ENCODE assay signal across 1 cellular context in genomic region chr20:45857114-45857835, GRCh38.
A peak's percentile ranks its signal among the peaks of the same experiment; 100 is the strongest.
TF ChIP-seq lines count a peak whose summit lies in the region.

Gene ACOT8, minus strand, starts transcription at chr20:45857392. Its CDS starts 77 bp downstream, at chr20:45857315.
Gene ZSWIM3, plus strand, starts transcription at chr20:45857614. Its CDS starts 212 bp downstream, at chr20:45857826.

TF ChIP-seq in A549, 52 proteins besides CTCF, POLR2A, EP300 and RAD21 (continued from another document):
- TF ChIP-seq, protein P1, sequence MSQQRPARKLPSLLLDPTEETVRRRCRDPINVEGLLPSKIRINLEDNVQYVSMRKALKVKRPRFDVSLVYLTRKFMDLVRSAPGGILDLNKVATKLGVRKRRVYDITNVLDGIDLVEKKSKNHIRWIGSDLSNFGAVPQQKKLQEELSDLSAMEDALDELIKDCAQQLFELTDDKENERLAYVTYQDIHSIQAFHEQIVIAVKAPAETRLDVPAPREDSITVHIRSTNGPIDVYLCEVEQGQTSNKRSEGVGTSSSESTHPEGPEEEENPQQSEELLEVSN (IDR thresholded peaks at IDR 0.05; ENCODE audit: borderline replicate concordance, low read depth), result no peak
- TF ChIP-seq CHD2 (IDR thresholded peaks at IDR 0.05; ENCODE audit: low read length, partially characterized antibody) (peak; percentile 53), RNF2 (IDR thresholded peaks at IDR 0.05; ENCODE audit: borderline replicate concordance, low read depth) (no peak), HOXB5 (CRISPR knock-in tag; IDR thresholded peaks at IDR 0.05) (no peak), HOXA7 (CRISPR knock-in tag; IDR thresholded peaks at IDR 0.05) (no peak), JUNB (IDR thresholded peaks at IDR 0.05) (no peak), HDAC2 (IDR thresholded peaks at IDR 0.05) (no peak), FOSB (CRISPR knock-in tag; IDR thresholded peaks at IDR 0.05) (no peak), CBX2 (IDR thresholded peaks at IDR 0.05; ENCODE audit: borderline replicate concordance, low read depth) (no peak), FOXS1 (CRISPR knock-in tag; IDR thresholded peaks at IDR 0.05) (no peak), RFX5 (IDR thresholded peaks at IDR 0.05) (peak; percentile 19; the same call in 1 of the 2 replicates), PBX3 (IDR thresholded peaks at IDR 0.05) (peak; percentile 100), NPAS2 (CRISPR knock-in tag; IDR thresholded peaks at IDR 0.05; ENCODE audit: borderline replicate concordance) (no peak), MAX (IDR thresholded peaks at IDR 0.05) (peak; percentile 50; the same call in 1 of the 2 replicates), FOSL2 (IDR thresholded peaks at IDR 0.05) (no peak), FOSL2 (CRISPR knock-in tag; IDR thresholded peaks at IDR 0.05) (no peak), BHLHE40 (IDR thresholded peaks at IDR 0.05; ENCODE audit: low read depth, low read length) (no peak), EHMT2 (IDR thresholded peaks at IDR 0.05; ENCODE audit: low read depth) (no peak), SMC3 (IDR thresholded peaks at IDR 0.05) (no peak), CBX8 (IDR thresholded peaks at IDR 0.05) (no peak), HEYL (CRISPR knock-in tag; IDR thresholded peaks at IDR 0.05) (no peak), RCOR1 (IDR thresholded peaks at IDR 0.05; ENCODE audit: low read depth, low read length) (no peak), POLR2AphosphoS2 (conservative IDR thresholded peaks at IDR 0.05; ENCODE audit: low read length) (no peak), BCL3 (IDR thresholded peaks at IDR 0.05) (no peak; the same call in 2 of the 3 replicates), NFE2L2 (conservative IDR thresholded peaks at IDR 0.05; ENCODE audit: low read length) (no peak), GATA3 (IDR thresholded peaks at IDR 0.05; ENCODE audit: borderline replicate concordance) (no peak), CEBPB (IDR thresholded peaks at IDR 0.05) (no peak), MYC (IDR thresholded peaks at IDR 0.05; ENCODE audit: borderline replicate concordance, low read length) (no peak), NR3C1 (IDR thresholded peaks at IDR 0.05) (no peak), MAFK (IDR thresholded peaks at IDR 0.05; ENCODE audit: partially characterized antibody) (peak; percentile 15), ESRRA (IDR thresholded peaks at IDR 0.05; ENCODE audit: borderline replicate concordance, low read length) (no peak), CHD4 (IDR thresholded peaks at IDR 0.05; ENCODE audit: borderline replicate concordance) (no peak), JUN (IDR thresholded peaks at IDR 0.05) (peak; percentile 8 to 42; a peak in 1 of 5 replicates), ZC3H11A (IDR thresholded peaks at IDR 0.05) (no peak), TP53 (CRISPR knock-in tag; IDR thresholded peaks at IDR 0.05) (no peak), ELK1 (IDR thresholded peaks at IDR 0.05; ENCODE audit: low read depth, low read length) (no peak), KDM5A (IDR thresholded peaks at IDR 0.05) (0 out of 2 replicates have a peak, but pooled peaks have one; percentile 22), TFCP2L1 (CRISPR knock-in tag; IDR thresholded peaks at IDR 0.05) (no peak), MAZ (IDR thresholded peaks at IDR 0.05; ENCODE audit: borderline replicate concordance, low read depth, low read length) (no peak), KDM1A (IDR thresholded peaks at IDR 0.05; ENCODE audit: low read depth) (no peak), RARB (CRISPR knock-in tag; IDR thresholded peaks at IDR 0.05) (no peak)
- TF ChIP-seq, protein P2, sequence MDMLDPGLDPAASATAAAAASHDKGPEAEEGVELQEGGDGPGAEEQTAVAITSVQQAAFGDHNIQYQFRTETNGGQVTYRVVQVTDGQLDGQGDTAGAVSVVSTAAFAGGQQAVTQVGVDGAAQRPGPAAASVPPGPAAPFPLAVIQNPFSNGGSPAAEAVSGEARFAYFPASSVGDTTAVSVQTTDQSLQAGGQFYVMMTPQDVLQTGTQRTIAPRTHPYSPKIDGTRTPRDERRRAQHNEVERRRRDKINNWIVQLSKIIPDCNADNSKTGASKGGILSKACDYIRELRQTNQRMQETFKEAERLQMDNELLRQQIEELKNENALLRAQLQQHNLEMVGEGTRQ (IDR thresholded peaks at IDR 0.05), result no peak
- TF ChIP-seq, protein P3, sequence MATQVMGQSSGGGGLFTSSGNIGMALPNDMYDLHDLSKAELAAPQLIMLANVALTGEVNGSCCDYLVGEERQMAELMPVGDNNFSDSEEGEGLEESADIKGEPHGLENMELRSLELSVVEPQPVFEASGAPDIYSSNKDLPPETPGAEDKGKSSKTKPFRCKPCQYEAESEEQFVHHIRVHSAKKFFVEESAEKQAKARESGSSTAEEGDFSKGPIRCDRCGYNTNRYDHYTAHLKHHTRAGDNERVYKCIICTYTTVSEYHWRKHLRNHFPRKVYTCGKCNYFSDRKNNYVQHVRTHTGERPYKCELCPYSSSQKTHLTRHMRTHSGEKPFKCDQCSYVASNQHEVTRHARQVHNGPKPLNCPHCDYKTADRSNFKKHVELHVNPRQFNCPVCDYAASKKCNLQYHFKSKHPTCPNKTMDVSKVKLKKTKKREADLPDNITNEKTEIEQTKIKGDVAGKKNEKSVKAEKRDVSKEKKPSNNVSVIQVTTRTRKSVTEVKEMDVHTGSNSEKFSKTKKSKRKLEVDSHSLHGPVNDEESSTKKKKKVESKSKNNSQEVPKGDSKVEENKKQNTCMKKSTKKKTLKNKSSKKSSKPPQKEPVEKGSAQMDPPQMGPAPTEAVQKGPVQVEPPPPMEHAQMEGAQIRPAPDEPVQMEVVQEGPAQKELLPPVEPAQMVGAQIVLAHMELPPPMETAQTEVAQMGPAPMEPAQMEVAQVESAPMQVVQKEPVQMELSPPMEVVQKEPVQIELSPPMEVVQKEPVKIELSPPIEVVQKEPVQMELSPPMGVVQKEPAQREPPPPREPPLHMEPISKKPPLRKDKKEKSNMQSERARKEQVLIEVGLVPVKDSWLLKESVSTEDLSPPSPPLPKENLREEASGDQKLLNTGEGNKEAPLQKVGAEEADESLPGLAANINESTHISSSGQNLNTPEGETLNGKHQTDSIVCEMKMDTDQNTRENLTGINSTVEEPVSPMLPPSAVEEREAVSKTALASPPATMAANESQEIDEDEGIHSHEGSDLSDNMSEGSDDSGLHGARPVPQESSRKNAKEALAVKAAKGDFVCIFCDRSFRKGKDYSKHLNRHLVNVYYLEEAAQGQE (IDR thresholded peaks at IDR 0.05), result no peak
